Comparison of ENCODE assay signal across 29 cellular contexts in the genomic region with DNA sequence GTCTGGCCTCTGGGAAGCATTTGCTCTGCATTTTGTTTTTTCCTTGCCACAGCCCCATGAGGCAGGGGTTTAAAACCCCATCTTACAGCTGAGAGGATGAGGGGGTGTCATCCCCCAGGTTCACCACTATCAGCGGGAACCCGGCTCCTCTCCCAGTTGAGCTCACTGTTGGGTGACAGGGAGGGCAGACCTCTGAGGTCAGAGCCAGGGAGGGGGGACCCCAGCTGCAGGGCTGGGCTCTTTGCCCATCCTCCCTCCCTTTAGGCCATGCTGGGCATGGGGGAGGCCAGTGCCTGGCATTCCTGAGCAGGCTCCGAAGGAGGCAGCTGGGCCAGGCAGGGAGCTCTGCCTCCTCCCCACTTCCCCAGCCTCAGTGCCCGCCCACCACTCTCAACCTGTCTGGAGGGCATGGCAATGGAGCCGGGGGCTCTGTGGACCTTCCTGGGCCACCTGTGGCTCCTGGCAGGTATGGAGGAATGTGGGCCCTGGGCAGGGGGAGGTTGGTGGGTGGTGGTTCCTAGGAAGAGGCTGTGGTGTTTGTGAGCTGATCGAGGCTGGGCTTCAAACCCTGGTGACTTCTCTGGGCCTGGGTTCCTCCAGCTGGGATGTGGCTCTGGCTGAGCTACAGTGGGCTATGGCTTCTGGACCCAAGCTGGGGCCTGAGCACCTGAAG. TPM values are rescaled to one million over a fixed set of nuclear protein-coding genes. Genes with fewer than 3 reads are reported as not detected.
DNase-seq lines count a peak whose midpoint lies in the region; ATAC-seq lines count a peak whose summit lies in the region.
"Had no signal": no experiment of that assay in that cellular context is flagged by ENCODE, and none has a peak within 500 bp of the region (broad histone marks: within the 10 kb centered on the region; RNA-seq: fewer than 3 reads in every experiment).

No MANE protein-coding gene starts in this region.

- ATAC-seq in HG03097 (IDR thresholded peaks at IDR 0.05; ENCODE audit: low FRiP score, unreplicated experiment) (no peak), HG03469 (IDR thresholded peaks at IDR 0.05; ENCODE audit: unreplicated experiment) (no peak)
- ATAC-seq: activated T-helper 17 cell treated with anti-CD3 and anti-CD28 coated beads, Interleukin-2, amount 50 U/mL, for 72 hours; esophagus mucosa; GM12878; naive thymus-derived CD4-positive, alpha-beta T cell had no signal

- DNase-seq in inferior parietal cortex (ENCODE audit: extremely low spot score) (peak; percentile 69), occipital lobe (lab: John Stamatoyannopoulos, UW) (peak; percentile 50), AG08396 (ENCODE audit: low spot score) (no peak), HT-29 (ENCODE audit: low spot score) (no peak)
- DNase-seq: activated CD4-positive, alpha-beta memory T cell treated with anti-CD3 and anti-CD28 coated beads for 36 hours; activated CD8-positive, alpha-beta memory T cell treated with anti-CD3 and anti-CD28 coated beads, Interleukin-2, amount 50 U/mL, for 4 hours; activated naive CD4-positive, alpha-beta T cell treated with anti-CD3 and anti-CD28 coated beads, Interleukin-2, amount 50 U/mL, for 16 hours; aorta; cortex of kidney; EL; foreskin fibroblast; naive thymus-derived CD4-positive, alpha-beta T cell; NCI-H1048; NCI-H187; RPMI8226; sigmoid colon; stimulated activated naive CD4-positive, alpha-beta T cell had no signal

- peak overlapping the region; percentile 95 for H3K27ac ChIP-seq in angular gyrus (ENCODE audit: low read depth, low read length)
- peak overlapping the region; percentile 98 for H3K27ac ChIP-seq in temporal lobe (ENCODE audit: low read depth, low read length)
- H3K27ac ChIP-seq: cardiac muscle cell, parathyroid adenoma, sigmoid colon had no signal

RNA-seq across cellular contexts. Expression of gene CRB2, which starts 12.6 kb away (rescaled TPM):
- 5.3 TPM for total RNA-seq in occipital lobe
- 5.4 TPM for total RNA-seq in temporal lobe
- 0.78 and 0.94 TPM in 2 replicates for total RNA-seq in HT-29 (2014; rRNA removed; shearing (Covaris generic))
- total RNA-seq: activated CD4-positive, alpha-beta memory T cell treated with anti-CD3 and anti-CD28 coated beads for 36 hours; esophagus mucosa; mesenteric fat pad; naive thymus-derived CD4-positive, alpha-beta T cell; SK-MEL-5; T-helper 1 cell treated with Interleukin-12 subunit alpha and Interleukin-12 subunit beta and Interleukin-4 antibody, amounts not matched to agents 30 ng/mL and 1 ng/mL, for 36 hours had no signal

Comparison
In these comparisons a context has a peak if more than half of its experiments do, and no peak if none do; other contexts are left out.
1. DNase-seq: peak in inferior parietal cortex (single experiment) and occipital lobe (single experiment); none in AG08396 (single experiment) and HT-29 (single experiment).